In the genomic region with DNA sequence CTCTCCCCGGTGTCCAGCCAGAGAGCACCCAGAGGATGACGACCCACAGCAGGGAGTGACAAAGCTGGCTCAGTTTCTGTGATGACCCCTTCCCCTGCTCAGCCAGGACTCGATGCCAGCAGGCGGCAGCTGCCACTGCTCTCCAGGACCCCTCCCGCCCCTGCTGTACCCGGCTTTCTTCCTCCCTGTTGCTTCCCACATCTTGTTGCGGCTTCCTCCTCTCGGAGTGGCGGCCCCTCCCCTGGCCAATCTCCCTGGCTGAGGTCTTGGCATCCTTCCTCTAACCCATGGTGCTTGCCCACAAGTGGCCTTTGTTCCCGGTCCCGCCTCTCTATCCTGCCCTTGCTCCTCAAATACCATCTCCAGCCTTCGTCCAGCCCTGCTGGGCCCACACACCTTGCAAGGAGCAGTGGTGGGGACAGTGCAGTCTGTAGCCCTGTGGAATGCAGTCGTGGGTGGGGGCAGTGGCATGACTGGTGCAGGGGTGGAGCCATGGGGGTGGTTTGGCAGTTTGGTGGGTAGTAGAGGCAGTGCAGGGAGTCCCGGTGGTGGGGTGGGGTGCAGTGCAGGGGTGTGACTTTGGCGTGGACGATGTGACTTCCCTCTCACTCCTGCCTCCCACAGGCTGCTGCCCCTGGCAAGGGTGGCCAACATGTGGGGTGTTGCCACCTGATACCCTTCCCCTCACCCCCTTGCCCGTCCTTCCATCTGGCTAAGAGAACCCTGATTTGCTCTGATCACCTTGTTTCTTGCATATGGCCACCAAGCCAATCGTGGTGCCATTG, we compare ENCODE assay signal across 3 cellular contexts.
TF ChIP-seq lines count a peak whose summit lies in the region.

No MANE protein-coding gene starts in this region.

TF ChIP-seq in SK-N-SH, 30 proteins besides CTCF, POLR2A, EP300 and RAD21 (continues in another document):
- TF ChIP-seq FOSL2 (IDR thresholded peaks at IDR 0.05; ENCODE audit: borderline replicate concordance, low read depth): no peak
- TF ChIP-seq GABPA (IDR thresholded peaks at IDR 0.05; ENCODE audit: low read depth): no peak
- TF ChIP-seq TCF12 (IDR thresholded peaks at IDR 0.05): no peak
- no peak for TF ChIP-seq FOXM1 (IDR thresholded peaks at IDR 0.05; ENCODE audit: low read depth)
- TF ChIP-seq NRF1 (IDR thresholded peaks at IDR 0.05; ENCODE audit: low read depth, low read length): no peak
- no peak for TF ChIP-seq TAF1 (IDR thresholded peaks at IDR 0.05; ENCODE audit: borderline replicate concordance, low read depth, low read length)
- no peak for TF ChIP-seq SMC3 (IDR thresholded peaks at IDR 0.05; ENCODE audit: low read depth, low read length)
- TF ChIP-seq, protein P1, sequence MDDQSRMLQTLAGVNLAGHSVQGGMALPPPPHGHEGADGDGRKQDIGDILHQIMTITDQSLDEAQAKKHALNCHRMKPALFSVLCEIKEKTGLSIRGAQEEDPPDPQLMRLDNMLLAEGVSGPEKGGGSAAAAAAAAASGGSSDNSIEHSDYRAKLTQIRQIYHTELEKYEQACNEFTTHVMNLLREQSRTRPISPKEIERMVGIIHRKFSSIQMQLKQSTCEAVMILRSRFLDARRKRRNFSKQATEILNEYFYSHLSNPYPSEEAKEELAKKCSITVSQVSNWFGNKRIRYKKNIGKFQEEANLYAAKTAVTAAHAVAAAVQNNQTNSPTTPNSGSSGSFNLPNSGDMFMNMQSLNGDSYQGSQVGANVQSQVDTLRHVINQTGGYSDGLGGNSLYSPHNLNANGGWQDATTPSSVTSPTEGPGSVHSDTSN (IDR thresholded peaks at IDR 0.05): no peak
- TF ChIP-seq, protein P2, sequence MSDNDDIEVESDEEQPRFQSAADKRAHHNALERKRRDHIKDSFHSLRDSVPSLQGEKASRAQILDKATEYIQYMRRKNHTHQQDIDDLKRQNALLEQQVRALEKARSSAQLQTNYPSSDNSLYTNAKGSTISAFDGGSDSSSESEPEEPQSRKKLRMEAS (IDR thresholded peaks at IDR 0.05; ENCODE audit: low read depth): no peak
- no peak for TF ChIP-seq YY1 (IDR thresholded peaks at IDR 0.05; ENCODE audit: low read depth)
- TF ChIP-seq POLR2AphosphoS5 (IDR thresholded peaks at IDR 0.05; ENCODE audit: low read depth, low read length): no peak
- no peak for TF ChIP-seq SIN3A (IDR thresholded peaks at IDR 0.05; ENCODE audit: borderline replicate concordance, low read depth, low read length)
- no peak for TF ChIP-seq RXRA (IDR thresholded peaks at IDR 0.05; ENCODE audit: borderline replicate concordance, low read depth)
- no peak for TF ChIP-seq TEAD4 (IDR thresholded peaks at IDR 0.05; ENCODE audit: borderline replicate concordance, insufficient read depth)
- no peak for TF ChIP-seq RCOR1 (IDR thresholded peaks at IDR 0.05; ENCODE audit: low read length)
- TF ChIP-seq MEF2A (IDR thresholded peaks at IDR 0.05; ENCODE audit: borderline replicate concordance, low read depth): no peak
- TF ChIP-seq, protein P3, sequence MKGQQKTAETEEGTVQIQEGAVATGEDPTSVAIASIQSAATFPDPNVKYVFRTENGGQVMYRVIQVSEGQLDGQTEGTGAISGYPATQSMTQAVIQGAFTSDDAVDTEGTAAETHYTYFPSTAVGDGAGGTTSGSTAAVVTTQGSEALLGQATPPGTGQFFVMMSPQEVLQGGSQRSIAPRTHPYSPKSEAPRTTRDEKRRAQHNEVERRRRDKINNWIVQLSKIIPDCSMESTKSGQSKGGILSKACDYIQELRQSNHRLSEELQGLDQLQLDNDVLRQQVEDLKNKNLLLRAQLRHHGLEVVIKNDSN (IDR thresholded peaks at IDR 0.05; ENCODE audit: borderline replicate concordance, low read depth): no peak

TF ChIP-seq in SK-N-SH treated with all-trans-retinoic acid at 6 μM for 48 hours, 23 proteins besides CTCF, POLR2A, EP300 and RAD21:
- TF ChIP-seq ISL1 (CRISPR knock-in tag; IDR thresholded peaks at IDR 0.05) (no peak), ZFP30 (CRISPR knock-in tag; IDR thresholded peaks at IDR 0.05) (no peak), TOX (CRISPR knock-in tag; IDR thresholded peaks at IDR 0.05; ENCODE audit: borderline replicate concordance) (no peak), BACH2 (CRISPR knock-in tag; IDR thresholded peaks at IDR 0.05; ENCODE audit: borderline replicate concordance) (no peak)
- TF ChIP-seq, protein P4, sequence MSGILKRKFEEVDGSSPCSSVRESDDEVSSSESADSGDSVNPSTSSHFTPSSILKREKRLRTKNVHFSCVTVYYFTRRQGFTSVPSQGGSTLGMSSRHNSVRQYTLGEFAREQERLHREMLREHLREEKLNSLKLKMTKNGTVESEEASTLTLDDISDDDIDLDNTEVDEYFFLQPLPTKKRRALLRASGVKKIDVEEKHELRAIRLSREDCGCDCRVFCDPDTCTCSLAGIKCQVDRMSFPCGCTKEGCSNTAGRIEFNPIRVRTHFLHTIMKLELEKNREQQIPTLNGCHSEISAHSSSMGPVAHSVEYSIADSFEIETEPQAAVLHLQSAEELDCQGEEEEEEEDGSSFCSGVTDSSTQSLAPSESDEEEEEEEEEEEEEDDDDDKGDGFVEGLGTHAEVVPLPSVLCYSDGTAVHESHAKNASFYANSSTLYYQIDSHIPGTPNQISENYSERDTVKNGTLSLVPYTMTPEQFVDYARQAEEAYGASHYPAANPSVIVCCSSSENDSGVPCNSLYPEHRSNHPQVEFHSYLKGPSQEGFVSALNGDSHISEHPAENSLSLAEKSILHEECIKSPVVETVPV (CRISPR knock-in tag; IDR thresholded peaks at IDR 0.05): no peak

TF ChIP-seq in H1, 55 proteins besides CTCF, POLR2A, EP300 and RAD21:
- TF ChIP-seq JUND (IDR thresholded peaks at IDR 0.05; ENCODE audit: low read length) (no peak), TCF12 (IDR thresholded peaks at IDR 0.05; ENCODE audit: low read depth, low read length) (no peak), SAP30 (IDR thresholded peaks at IDR 0.05; ENCODE audit: insufficient read depth, insufficient replicate concordance, low read length) (no peak), BCL11A (IDR thresholded peaks at IDR 0.05; ENCODE audit: low read depth in 2 of 2, low read length in 2 of 2) (no peak), EZH2 (IDR thresholded peaks at IDR 0.05; ENCODE audit: low read depth, low read length, severe bottlenecking) (no peak), RNF2 (IDR thresholded peaks at IDR 0.05; ENCODE audit: borderline replicate concordance, low read depth, low read length, missing control alignments, poor library complexity, severe bottlenecking) (no peak), CBX5 (IDR thresholded peaks at IDR 0.05; ENCODE audit: low read depth, low read length) (no peak), SRF (IDR thresholded peaks at IDR 0.05; ENCODE audit: low read depth, low read length) (no peak), BACH1 (IDR thresholded peaks at IDR 0.05; ENCODE audit: low read length) (no peak), JUN (IDR thresholded peaks at IDR 0.05; ENCODE audit: low read depth, low read length) (no peak), KDM1A (IDR thresholded peaks at IDR 0.05; ENCODE audit: borderline replicate concordance, low read length) (no peak), KDM4A (IDR thresholded peaks at IDR 0.05; ENCODE audit: low read depth, low read length, severe bottlenecking) (no peak), RFX5 (IDR thresholded peaks at IDR 0.05; ENCODE audit: borderline replicate concordance, low read depth, low read length) (no peak), GTF2F1 (IDR thresholded peaks at IDR 0.05; ENCODE audit: borderline replicate concordance, low read depth, low read length) (no peak), PHF8 (conservative IDR thresholded peaks at IDR 0.05; ENCODE audit: low read depth, low read length) (no peak), NANOG (IDR thresholded peaks at IDR 0.05; ENCODE audit: insufficient read depth, low read depth, low read length, poor library complexity, severe bottlenecking) (no peak)
